ENCODE assay signal across 21 cellular contexts in genomic region chr4:25788839-25789238, GRCh38.
"Had no signal": no experiment of that assay in that cellular context is flagged by ENCODE, and none has a peak within 500 bp of the region (broad histone marks: within the 10 kb centered on the region; RNA-seq: fewer than 3 reads in every experiment).

No MANE protein-coding gene starts in this region.

- H3K27ac Mint-ChIP-seq: activated CD4-positive, alpha-beta T cell treated with anti-CD3 and anti-CD28 coated beads for 36 hours; activated naive CD8-positive, alpha-beta T cell treated with anti-CD3 and anti-CD28 coated beads for 36 hours; mesothelial cell of epicardium; stimulated activated naive CD8-positive, alpha-beta T cell treated with anti-CD3 and anti-CD28 coated beads, Interleukin-15, Interleukin-2, amounts not matched to agents 100 ng/mL and 50 ng/mL, for 24 hours; T-cell; T-helper 2 cell treated with Interferon-gamma antibody and Interleukin-4, amounts not matched to agents 5 μg/mL and 100 μg/mL, for 36 hours had no signal

- H3K27me3 Mint-ChIP-seq: activated B cell treated with CpG ODN at 0.5 μM for 24 hours; activated CD4-positive, alpha-beta T cell treated with anti-CD3 and anti-CD28 coated beads for 36 hours; activated naive CD8-positive, alpha-beta T cell treated with anti-CD3 and anti-CD28 coated beads for 36 hours; effector memory CD8-positive, alpha-beta T cell; stimulated activated naive CD8-positive, alpha-beta T cell treated with anti-CD3 and anti-CD28 coated beads, Interleukin-15, Interleukin-2, amounts not matched to agents 100 ng/mL and 50 ng/mL, for 24 hours; T-cell had no signal

- H3K36me3 ChIP-seq: breast epithelium, colonic mucosa, right atrium auricular region, tibial artery had no signal

- H3K27me3 ChIP-seq: breast epithelium, colonic mucosa, dorsolateral prefrontal cortex, right atrium auricular region, tibial artery had no signal

- H3K4me3 Mint-ChIP-seq: activated B cell treated with CpG ODN at 0.5 μM for 24 hours; activated CD4-positive, alpha-beta T cell treated with anti-CD3 and anti-CD28 coated beads for 36 hours; activated naive CD8-positive, alpha-beta T cell treated with anti-CD3 and anti-CD28 coated beads for 36 hours; activated T-cell treated with anti-CD3 and anti-CD28 coated beads, Interleukin-2, amount 50 U/mL, for 4 hours; effector memory CD8-positive, alpha-beta T cell; mesothelial cell of epicardium; natural killer cell; stimulated activated naive CD8-positive, alpha-beta T cell treated with anti-CD3 and anti-CD28 coated beads, Interleukin-15, Interleukin-2, amounts not matched to agents 100 ng/mL and 50 ng/mL, for 24 hours; T-cell; T-helper 2 cell treated with Interferon-gamma antibody and Interleukin-4, amounts not matched to agents 5 μg/mL and 100 μg/mL, for 36 hours had no signal

- H3K4me3 ChIP-seq: breast epithelium, colonic mucosa, dorsolateral prefrontal cortex, psoas muscle, right atrium auricular region, tibial artery had no signal

- H3K27ac ChIP-seq: breast epithelium, colonic mucosa, dorsolateral prefrontal cortex, psoas muscle, right atrium auricular region, tibial artery had no signal

- H3K4me1 ChIP-seq: breast epithelium, colonic mucosa, psoas muscle, right atrium auricular region, tibial artery had no signal

- ATAC-seq: activated CD4-positive, alpha-beta T cell treated with anti-CD3 and anti-CD28 coated beads for 36 hours; activated T-cell treated with anti-CD3 and anti-CD28 coated beads, Interleukin-2, amount 50 U/mL, for 4 hours; effector memory CD8-positive, alpha-beta T cell; natural killer cell; psoas muscle; T-cell had no signal

- H3K9me3 ChIP-seq: breast epithelium, colonic mucosa, psoas muscle, right atrium auricular region, tibial artery had no signal

- H3K9me3 Mint-ChIP-seq: activated B cell treated with CpG ODN at 0.5 μM for 24 hours; activated naive CD8-positive, alpha-beta T cell treated with anti-CD3 and anti-CD28 coated beads for 36 hours; activated T-cell treated with anti-CD3 and anti-CD28 coated beads, Interleukin-2, amount 50 U/mL, for 4 hours; effector memory CD8-positive, alpha-beta T cell; natural killer cell; stimulated activated naive CD8-positive, alpha-beta T cell treated with anti-CD3 and anti-CD28 coated beads, Interleukin-15, Interleukin-2, amounts not matched to agents 100 ng/mL and 50 ng/mL, for 24 hours; T-cell; T-helper 2 cell treated with Interferon-gamma antibody and Interleukin-4, amounts not matched to agents 5 μg/mL and 100 μg/mL, for 36 hours had no signal

- DNase-seq: activated B cell treated with CpG ODN at 0.5 μM for 24 hours; activated CD4-positive, alpha-beta T cell treated with anti-CD3 and anti-CD28 coated beads for 36 hours; activated CD4-positive, alpha-beta T cell treated with anti-CD3 and anti-CD28 coated beads, Interleukin-2, amount 50 U/mL, for 4 hours; activated CD8-positive, alpha-beta memory T cell treated with anti-CD3 and anti-CD28 coated beads for 24 hours; activated CD8-positive, alpha-beta memory T cell treated with anti-CD3 and anti-CD28 coated beads, Interleukin-2, amount 50 U/mL, for 4 hours; activated naive CD4-positive, alpha-beta T cell treated with Interleukin-2 at 50 U/mL for 16 hours; activated naive CD8-positive, alpha-beta T cell treated with anti-CD3 and anti-CD28 coated beads for 36 hours; activated T-cell treated with anti-CD3 and anti-CD28 coated beads, Interleukin-2, amount 50 U/mL, for 4 hours; colonic mucosa; dorsolateral prefrontal cortex; effector memory CD8-positive, alpha-beta T cell; natural killer cell; psoas muscle; stimulated activated CD4-positive, alpha-beta T cell treated with anti-CD3 and anti-CD28 coated beads, Interleukin-4, amount 100 ng/mL, for 24 hours; T-cell; tibial artery had no signal
